In genomic region chr4:6783111-6783981, GRCh38 we compare ENCODE assay signal across 1 cellular context.
TF ChIP-seq lines count a peak whose summit lies in the region.

No MANE protein-coding gene starts in this region.

TF ChIP-seq in K562, 482 proteins besides CTCF, POLR2A, EP300 and RAD21 (continued from another document and continues in another):
- TF ChIP-seq HMGN3 (IDR thresholded peaks at IDR 0.05; ENCODE audit: borderline replicate concordance, extremely low read depth, insufficient read length, low read depth, low read length) (peak; percentile 79), EZH2 (IDR thresholded peaks at IDR 0.05; ENCODE audit: borderline replicate concordance, low read depth, low read length) (no peak), ZBTB26 (CRISPR knock-in tag; IDR thresholded peaks at IDR 0.05) (no peak), RB1 (IDR thresholded peaks at IDR 0.05; ENCODE audit: low read depth) (peak; percentile 82), ETV5 (CRISPR knock-in tag; IDR thresholded peaks at IDR 0.05; ENCODE audit: low read depth) (peak; percentile 55; the same call in 1 of the 2 replicates), CCNT2 (IDR thresholded peaks at IDR 0.05; ENCODE audit: borderline replicate concordance, extremely low read depth, insufficient read length, low read depth, low read length) (peak; percentile 79), SAP30 (IDR thresholded peaks at IDR 0.05; ENCODE audit: borderline replicate concordance, insufficient read depth, low read depth, low read length, poor library complexity, severe bottlenecking) (peak; percentile 96), FUS (optimal IDR thresholded peaks at IDR 0.05; ENCODE audit: low read depth, low read length) (peak; percentile 19), KDM2B (CRISPR knock-in tag; IDR thresholded peaks at IDR 0.05) (0 out of 2 replicates have a peak, but pooled peaks have one; percentile 69), SUPT5H (IDR thresholded peaks at IDR 0.05) (peak; percentile 78), PRPF4 (IDR thresholded peaks at IDR 0.05; ENCODE audit: insufficient read depth, low read depth, low read length, poor library complexity, severe bottlenecking) (no peak), ELF1 (tag; IDR thresholded peaks at IDR 0.05) (peak; percentile 42; the same call in 1 of the 2 replicates), ZKSCAN1 (IDR thresholded peaks at IDR 0.05; ENCODE audit: low read depth, low read length) (no peak), ZNF77 (CRISPR knock-in tag; IDR thresholded peaks at IDR 0.05) (no peak), ARID3B (CRISPR knock-in tag; IDR thresholded peaks at IDR 0.05; ENCODE audit: borderline replicate concordance) (no peak), HNRNPLL (IDR thresholded peaks at IDR 0.05; ENCODE audit: low read depth, low read length, poor library complexity, severe bottlenecking) (peak; percentile 38), E2F4 (CRISPR knock-in tag; IDR thresholded peaks at IDR 0.05; ENCODE audit: low read depth) (no peak), CXXC5 (CRISPR knock-in tag; IDR thresholded peaks at IDR 0.05) (peak; percentile 66), GABPB1 (CRISPR knock-in tag; IDR thresholded peaks at IDR 0.05) (peak; percentile 7; the same call in 1 of the 2 replicates), ZC3H4 (CRISPR knock-in tag; IDR thresholded peaks at IDR 0.05; ENCODE audit: borderline replicate concordance) (peak; percentile 75; the same call in 1 of the 2 replicates), MECOM (CRISPR knock-in tag; IDR thresholded peaks at IDR 0.05) (no peak), VEZF1 (CRISPR knock-in tag; IDR thresholded peaks at IDR 0.05) (peak; percentile 96), ESRRA (IDR thresholded peaks at IDR 0.05; ENCODE audit: borderline replicate concordance, low read depth) (peak; percentile 62), MLX (CRISPR knock-in tag; conservative IDR thresholded peaks at IDR 0.05) (no peak), ZNF639 (CRISPR knock-in tag; conservative IDR thresholded peaks at IDR 0.05 in 1 of 2, IDR thresholded peaks at IDR 0.05 in 1 of 2) (0 out of 4 replicates have a peak, but pooled peaks of 1 of the 2 experiments have one; percentile 4), ZNF395 (CRISPR knock-in tag; IDR thresholded peaks at IDR 0.05) (0 out of 2 replicates have a peak, but pooled peaks have one; percentile 11), POLR2AphosphoS5 (IDR thresholded peaks at IDR 0.05; ENCODE audit: control insufficient read depth, insufficient read depth, low read depth, low read length) (peak; percentile 77), ZNF133 (CRISPR knock-in tag; IDR thresholded peaks at IDR 0.05) (no peak), STAT6 (CRISPR knock-in tag; IDR thresholded peaks at IDR 0.05) (no peak), EGR1 (conservative IDR thresholded peaks at IDR 0.05) (peak; percentile 63), TFAP4 (CRISPR knock-in tag; IDR thresholded peaks at IDR 0.05; ENCODE audit: borderline replicate concordance) (peak; percentile 97), E2F3 (CRISPR knock-in tag; IDR thresholded peaks at IDR 0.05) (peak; percentile 64; the same call in 1 of the 2 replicates), ZNF655 (CRISPR knock-in tag; IDR thresholded peaks at IDR 0.05) (no peak), ZZZ3 (IDR thresholded peaks at IDR 0.05) (no peak), E2F1 (CRISPR knock-in tag; IDR thresholded peaks at IDR 0.05) (peak; percentile 69), RNF2 (IDR thresholded peaks at IDR 0.05) (peak; percentile 47; the same call in 1 of the 2 replicates), C11orf30 (IDR thresholded peaks at IDR 0.05; ENCODE audit: low read depth) (peak; percentile 34), POLR3A (IDR thresholded peaks at IDR 0.05; ENCODE audit: borderline replicate concordance, extremely low read depth, insufficient read depth, insufficient read length) (no peak), ARNT (IDR thresholded peaks at IDR 0.05) (no peak), ZNF79 (CRISPR knock-in tag; IDR thresholded peaks at IDR 0.05; ENCODE audit: low read depth) (no peak), ZNF212 (CRISPR knock-in tag; IDR thresholded peaks at IDR 0.05) (no peak), PHTF2 (CRISPR knock-in tag; IDR thresholded peaks at IDR 0.05) (no peak), FIP1L1 (IDR thresholded peaks at IDR 0.05; ENCODE audit: low read depth, low read length, poor library complexity, severe bottlenecking) (peak; percentile 83), CREB1 (IDR thresholded peaks at IDR 0.05) (no peak), CREB1 (CRISPR knock-in tag; IDR thresholded peaks at IDR 0.05) (no peak), THAP12 (CRISPR knock-in tag; IDR thresholded peaks at IDR 0.05) (0 out of 2 replicates have a peak, but pooled peaks have one; percentile 31), TAL1 (IDR thresholded peaks at IDR 0.05) (no peak), ZKSCAN8 (CRISPR knock-in tag; IDR thresholded peaks at IDR 0.05) (no peak)
